8 cellular contexts compared by ENCODE assay signal in genomic region chr6:37131104-37131959, GRCh38. TPM values are rescaled to one million over a fixed set of nuclear protein-coding genes. Genes with fewer than 3 reads are reported as not detected.
DNase-seq lines count a peak whose midpoint lies in the region; ATAC-seq and TF ChIP-seq lines count a peak whose summit lies in the region.

No MANE protein-coding gene starts in this region.

- peak; percentile 93 for DNase-seq in M059J (ENCODE audit: low read depth)
- no peak for DNase-seq in spleen
- DNase-seq in NCI-H1930 (lab: John Stamatoyannopoulos, UW), result no peak

- no peak for ATAC-seq in activated T-helper 17 cell treated with anti-CD3 and anti-CD28 coated beads, Interleukin-2, amount 50 U/mL, for 72 hours (replicated peaks)
- ATAC-seq in HG02852 (IDR thresholded peaks at IDR 0.05; ENCODE audit: unreplicated experiment) (no peak), GM21576 (IDR thresholded peaks at IDR 0.05; ENCODE audit: unreplicated experiment) (no peak), HG02588 (IDR thresholded peaks at IDR 0.05; ENCODE audit: unreplicated experiment) (no peak)

- no peak for TF ChIP-seq CTCF in spleen (IDR thresholded peaks at IDR 0.05 in 8 of 11, conservative IDR thresholded peaks at IDR 0.05 in 3 of 11)

- H3K27me3 Mint-ChIP-seq in activated T-helper 17 cell treated with anti-CD3 and anti-CD28 coated beads, Interleukin-2, amount 50 U/mL, for 72 hours, result no peaks in the 10 kb centered on the region

- TF ChIP-seq POLR2A in spleen (IDR thresholded peaks at IDR 0.05), result no peak

- H3K4me3 ChIP-seq in iPS-20b (ENCODE audit: low read length) (no peak overlapping the region), spleen (no peak overlapping the region)

- peak overlapping the region; percentile 76 for H3K27ac Mint-ChIP-seq in activated T-helper 17 cell treated with anti-CD3 and anti-CD28 coated beads, Interleukin-2, amount 50 U/mL, for 72 hours

- no peaks in the 10 kb centered on the region for H3K9me3 ChIP-seq in iPS-20b (ENCODE audit: insufficient read depth, low read depth, low read length)
- H3K9me3 ChIP-seq in spleen, result no peaks in the 10 kb centered on the region

- H3K9me3 Mint-ChIP-seq in activated T-helper 17 cell treated with anti-CD3 and anti-CD28 coated beads, Interleukin-2, amount 50 U/mL, for 72 hours, result no peaks in the 10 kb centered on the region

- intact Hi-C loops in spleen (cut with DNase I; ENCODE audit: low total_unique reads), result no loop called here

- peak overlapping the region; percentile 2 for H3K27ac ChIP-seq in iPS-20b (ENCODE audit: low read length)
- H3K27ac ChIP-seq in spleen, result peak overlapping the region in 5 of 8 donors; percentile 3 to 69 (median 53)

- H3K36me3 ChIP-seq in iPS-20b (ENCODE audit: insufficient read depth, low read depth, low read length) (peaks cover 15% of the 10 kb centered on the region; the same call in 1 of the 2 replicates), spleen (no peaks in the 10 kb centered on the region)

- H3K4me3 Mint-ChIP-seq in activated T-helper 17 cell treated with anti-CD3 and anti-CD28 coated beads, Interleukin-2, amount 50 U/mL, for 72 hours, result peak overlapping the region; percentile 31

- no peaks in the 10 kb centered on the region for H3K36me3 Mint-ChIP-seq in activated T-helper 17 cell treated with anti-CD3 and anti-CD28 coated beads, Interleukin-2, amount 50 U/mL, for 72 hours (ENCODE audit: low read depth)

- peaks cover 23% of the 10 kb centered on the region for H3K4me1 Mint-ChIP-seq in activated T-helper 17 cell treated with anti-CD3 and anti-CD28 coated beads, Interleukin-2, amount 50 U/mL, for 72 hours

- H3K9ac ChIP-seq in iPS-20b (ENCODE audit: low read depth, low read length), result peak overlapping the region; percentile 44; the same call in 1 of the 2 replicates

- 53 to 66% (median 54%) methylated on average over 13 to 15 of the region's 15 CpGs for WGBS in spleen, 5 donors

- H3K27me3 ChIP-seq in iPS-20b (ENCODE audit: insufficient read depth, low read length), result no peaks in the 10 kb centered on the region
- H3K27me3 ChIP-seq in spleen (replicated peaks in 1 of 7), result no peaks in the 10 kb centered on the region

- H3K4me1 ChIP-seq in iPS-20b (ENCODE audit: insufficient read depth, low read length) (peaks cover 51% of the 10 kb centered on the region), spleen (peaks cover 0 to 46% (median 30%) of the 10 kb centered on the region in 6 donors)

RNA-seq across cellular contexts. Expression of gene PIM1, which starts 38.6 kb away (rescaled TPM):
- total RNA-seq in M059J (2014; rRNA removed; shearing (Covaris generic)), result 15.2 and 22.0 TPM in 2 replicates
- 100 to 1,000 TPM; 246 to 403 TPM for total RNA-seq in activated T-helper 17 cell treated with anti-CD3 and anti-CD28 coated beads, Interleukin-2, amount 50 U/mL, for 72 hours
- total RNA-seq in spleen, result 100 to 1,000 TPM in 3 of 7 donors, 10 to 100 TPM in 4; 34.8 to 176 (median 91.5) TPM
- 10 to 100 TPM; 22.1 to 37.3 (median 22.3) TPM for polyA plus RNA-seq in spleen
